In the genomic region with DNA sequence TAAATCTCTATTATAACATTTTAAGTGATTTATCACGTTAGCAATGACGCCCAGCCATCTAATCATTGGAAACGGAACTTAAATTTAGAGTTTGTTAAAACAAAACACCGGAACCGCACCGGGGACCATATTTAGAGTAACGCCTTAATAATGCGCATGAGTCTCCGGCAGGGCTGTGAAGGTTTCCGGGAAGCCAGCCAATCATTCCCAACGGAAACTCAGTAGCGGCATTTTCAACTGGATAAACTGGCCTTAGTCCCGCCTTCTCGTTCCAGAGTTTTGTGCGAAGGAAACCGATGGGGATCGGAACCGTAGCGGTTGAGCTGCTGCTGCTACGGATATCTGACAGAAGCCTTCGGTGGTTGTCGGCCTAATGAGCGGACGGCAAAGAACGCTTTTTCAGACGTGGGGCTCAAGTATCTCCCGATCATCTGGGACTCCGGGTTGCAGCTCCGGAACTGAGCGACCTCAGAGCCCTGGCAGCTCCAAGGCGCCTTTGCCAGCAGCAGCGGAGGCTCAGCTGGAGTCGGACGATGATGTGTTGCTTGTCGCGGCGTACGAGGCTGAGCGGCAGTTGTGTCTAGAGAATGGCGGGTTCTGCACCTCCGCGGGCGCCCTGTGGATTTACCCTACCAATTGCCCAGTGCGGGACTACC, we compare ENCODE assay signal across 1 cellular context.
A peak's percentile ranks its signal among the peaks of the same experiment; 100 is the strongest.
TF ChIP-seq lines count a peak whose summit lies in the region.

A gene with protein sequence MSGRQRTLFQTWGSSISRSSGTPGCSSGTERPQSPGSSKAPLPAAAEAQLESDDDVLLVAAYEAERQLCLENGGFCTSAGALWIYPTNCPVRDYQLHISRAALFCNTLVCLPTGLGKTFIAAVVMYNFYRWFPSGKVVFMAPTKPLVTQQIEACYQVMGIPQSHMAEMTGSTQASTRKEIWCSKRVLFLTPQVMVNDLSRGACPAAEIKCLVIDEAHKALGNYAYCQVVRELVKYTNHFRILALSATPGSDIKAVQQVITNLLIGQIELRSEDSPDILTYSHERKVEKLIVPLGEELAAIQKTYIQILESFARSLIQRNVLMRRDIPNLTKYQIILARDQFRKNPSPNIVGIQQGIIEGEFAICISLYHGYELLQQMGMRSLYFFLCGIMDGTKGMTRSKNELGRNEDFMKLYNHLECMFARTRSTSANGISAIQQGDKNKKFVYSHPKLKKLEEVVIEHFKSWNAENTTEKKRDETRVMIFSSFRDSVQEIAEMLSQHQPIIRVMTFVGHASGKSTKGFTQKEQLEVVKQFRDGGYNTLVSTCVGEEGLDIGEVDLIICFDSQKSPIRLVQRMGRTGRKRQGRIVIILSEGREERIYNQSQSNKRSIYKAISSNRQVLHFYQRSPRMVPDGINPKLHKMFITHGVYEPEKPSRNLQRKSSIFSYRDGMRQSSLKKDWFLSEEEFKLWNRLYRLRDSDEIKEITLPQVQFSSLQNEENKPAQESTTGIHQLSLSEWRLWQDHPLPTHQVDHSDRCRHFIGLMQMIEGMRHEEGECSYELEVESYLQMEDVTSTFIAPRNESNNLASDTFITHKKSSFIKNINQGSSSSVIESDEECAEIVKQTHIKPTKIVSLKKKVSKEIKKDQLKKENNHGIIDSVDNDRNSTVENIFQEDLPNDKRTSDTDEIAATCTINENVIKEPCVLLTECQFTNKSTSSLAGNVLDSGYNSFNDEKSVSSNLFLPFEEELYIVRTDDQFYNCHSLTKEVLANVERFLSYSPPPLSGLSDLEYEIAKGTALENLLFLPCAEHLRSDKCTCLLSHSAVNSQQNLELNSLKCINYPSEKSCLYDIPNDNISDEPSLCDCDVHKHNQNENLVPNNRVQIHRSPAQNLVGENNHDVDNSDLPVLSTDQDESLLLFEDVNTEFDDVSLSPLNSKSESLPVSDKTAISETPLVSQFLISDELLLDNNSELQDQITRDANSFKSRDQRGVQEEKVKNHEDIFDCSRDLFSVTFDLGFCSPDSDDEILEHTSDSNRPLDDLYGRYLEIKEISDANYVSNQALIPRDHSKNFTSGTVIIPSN (N-terminal part only) (plus strand): TSS at position 272 of the 656 bp plus-strand sequence. CDS start 102 bp downstream, at position 374.

TF ChIP-seq in K562, 482 proteins besides CTCF, POLR2A, EP300 and RAD21 (continued from another document and continues in another):
- TF ChIP-seq TBP (optimal IDR thresholded peaks at IDR 0.05; ENCODE audit: low read depth, low read length) (peak; percentile 67), NFIC (IDR thresholded peaks at IDR 0.05) (0 out of 2 replicates have a peak, but pooled peaks have one; percentile 9), POLR2AphosphoS5 (IDR thresholded peaks at IDR 0.05; ENCODE audit: control insufficient read depth, insufficient read depth, low read depth, low read length) (peak; percentile 52; the same call in 1 of the 2 replicates), SP2 (IDR thresholded peaks at IDR 0.05; ENCODE audit: extremely low read depth, low read depth, low read length, poor library complexity, severe bottlenecking) (peak; percentile 48), CC2D1A (IDR thresholded peaks at IDR 0.05) (0 out of 2 replicates have a peak, but pooled peaks have one; percentile 12), ZBTB17 (CRISPR knock-in tag; IDR thresholded peaks at IDR 0.05) (no peak), CBFB (CRISPR knock-in tag; IDR thresholded peaks at IDR 0.05) (no peak), GABPA (tag; conservative IDR thresholded peaks at IDR 0.05; ENCODE audit: low read depth) (peak; percentile 97), MNT (conservative IDR thresholded peaks at IDR 0.05) (peak; percentile 52 to 73), MYBL2 (IDR thresholded peaks at IDR 0.05; ENCODE audit: low read depth) (peak; percentile 43; the same call in 1 of the 2 replicates), MYBL2 (CRISPR knock-in tag; IDR thresholded peaks at IDR 0.05; ENCODE audit: borderline replicate concordance) (no peak), RBM25 (IDR thresholded peaks at IDR 0.05; ENCODE audit: low read depth, low read length, severe bottlenecking) (peak; percentile 76), CREM (IDR thresholded peaks at IDR 0.05; ENCODE audit: low read depth) (peak; percentile 46; the same call in 1 of the 2 replicates), MEIS2 (IDR thresholded peaks at IDR 0.05; ENCODE audit: partially characterized antibody) (peak; percentile 47), POLR2G (IDR thresholded peaks at IDR 0.05; ENCODE audit: low read depth, low read length) (peak; percentile 72), ZNF408 (CRISPR knock-in tag; IDR thresholded peaks at IDR 0.05; ENCODE audit: low read depth) (no peak), XRCC5 (IDR thresholded peaks at IDR 0.05; ENCODE audit: low read depth, low read length) (0 out of 2 replicates have a peak, but pooled peaks have one; percentile 16), E2F8 (IDR thresholded peaks at IDR 0.05; ENCODE audit: low read depth, partially characterized antibody) (peak; percentile 73), POLR2AphosphoS2 (IDR thresholded peaks at IDR 0.05; ENCODE audit: low read length) (no peak), MXI1 (IDR thresholded peaks at IDR 0.05; ENCODE audit: low read depth, low read length) (0 out of 2 replicates have a peak, but pooled peaks have one; percentile 20), SOX6 (IDR thresholded peaks at IDR 0.05) (peak; percentile 61; the same call in 1 of the 2 replicates), HCFC1 (IDR thresholded peaks at IDR 0.05; ENCODE audit: low read depth, low read length) (peak; percentile 66), TEAD4 (IDR thresholded peaks at IDR 0.05; ENCODE audit: low read length) (no peak), TEAD4 (CRISPR knock-in tag; IDR thresholded peaks at IDR 0.05; ENCODE audit: borderline replicate concordance) (no peak), GATA2 (CRISPR knock-in tag; IDR thresholded peaks at IDR 0.05) (no peak), SIN3B (IDR thresholded peaks at IDR 0.05; ENCODE audit: low read depth) (peak; percentile 40; the same call in 1 of the 2 replicates), ZNF23 (CRISPR knock-in tag; IDR thresholded peaks at IDR 0.05) (no peak), SUPT5H (IDR thresholded peaks at IDR 0.05) (peak; percentile 73), PHF20 (IDR thresholded peaks at IDR 0.05; ENCODE audit: partially characterized antibody) (peak; percentile 32), ASH1L (IDR thresholded peaks at IDR 0.05; ENCODE audit: borderline replicate concordance, low read depth, partially characterized antibody) (peak; percentile 47), TBL1XR1 (IDR thresholded peaks at IDR 0.05; ENCODE audit: low read length in 2 of 2) (peak; percentile 16 to 19; a peak in 2 of 4 replicates), TRIM24 (IDR thresholded peaks at IDR 0.05) (peak in 1 of 2 experiments; percentile 90; a peak in 2 of 4 replicates), SIN3A (IDR thresholded peaks at IDR 0.05; ENCODE audit: borderline replicate concordance in 2 of 2, control insufficient read depth in 1 of 2, low read depth in 2 of 2, low read length in 2 of 2) (peak in 1 of 2 experiments; percentile 63; a peak in 1 of 4 replicates), MYC (IDR thresholded peaks at IDR 0.05; ENCODE audit: low read depth, low read length) (peak; percentile 62; the same call in 1 of the 2 replicates), MYC (CRISPR knock-in tag; IDR thresholded peaks at IDR 0.05; ENCODE audit: borderline replicate concordance, low read depth) (no peak), PKNOX1 (IDR thresholded peaks at IDR 0.05) (peak; percentile 79)
- TF ChIP-seq, protein P1, sequence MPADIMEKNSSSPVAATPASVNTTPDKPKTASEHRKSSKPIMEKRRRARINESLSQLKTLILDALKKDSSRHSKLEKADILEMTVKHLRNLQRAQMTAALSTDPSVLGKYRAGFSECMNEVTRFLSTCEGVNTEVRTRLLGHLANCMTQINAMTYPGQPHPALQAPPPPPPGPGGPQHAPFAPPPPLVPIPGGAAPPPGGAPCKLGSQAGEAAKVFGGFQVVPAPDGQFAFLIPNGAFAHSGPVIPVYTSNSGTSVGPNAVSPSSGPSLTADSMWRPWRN (IDR thresholded peaks at IDR 0.05; ENCODE audit: low read depth), result no peak
- TF ChIP-seq, protein P2, sequence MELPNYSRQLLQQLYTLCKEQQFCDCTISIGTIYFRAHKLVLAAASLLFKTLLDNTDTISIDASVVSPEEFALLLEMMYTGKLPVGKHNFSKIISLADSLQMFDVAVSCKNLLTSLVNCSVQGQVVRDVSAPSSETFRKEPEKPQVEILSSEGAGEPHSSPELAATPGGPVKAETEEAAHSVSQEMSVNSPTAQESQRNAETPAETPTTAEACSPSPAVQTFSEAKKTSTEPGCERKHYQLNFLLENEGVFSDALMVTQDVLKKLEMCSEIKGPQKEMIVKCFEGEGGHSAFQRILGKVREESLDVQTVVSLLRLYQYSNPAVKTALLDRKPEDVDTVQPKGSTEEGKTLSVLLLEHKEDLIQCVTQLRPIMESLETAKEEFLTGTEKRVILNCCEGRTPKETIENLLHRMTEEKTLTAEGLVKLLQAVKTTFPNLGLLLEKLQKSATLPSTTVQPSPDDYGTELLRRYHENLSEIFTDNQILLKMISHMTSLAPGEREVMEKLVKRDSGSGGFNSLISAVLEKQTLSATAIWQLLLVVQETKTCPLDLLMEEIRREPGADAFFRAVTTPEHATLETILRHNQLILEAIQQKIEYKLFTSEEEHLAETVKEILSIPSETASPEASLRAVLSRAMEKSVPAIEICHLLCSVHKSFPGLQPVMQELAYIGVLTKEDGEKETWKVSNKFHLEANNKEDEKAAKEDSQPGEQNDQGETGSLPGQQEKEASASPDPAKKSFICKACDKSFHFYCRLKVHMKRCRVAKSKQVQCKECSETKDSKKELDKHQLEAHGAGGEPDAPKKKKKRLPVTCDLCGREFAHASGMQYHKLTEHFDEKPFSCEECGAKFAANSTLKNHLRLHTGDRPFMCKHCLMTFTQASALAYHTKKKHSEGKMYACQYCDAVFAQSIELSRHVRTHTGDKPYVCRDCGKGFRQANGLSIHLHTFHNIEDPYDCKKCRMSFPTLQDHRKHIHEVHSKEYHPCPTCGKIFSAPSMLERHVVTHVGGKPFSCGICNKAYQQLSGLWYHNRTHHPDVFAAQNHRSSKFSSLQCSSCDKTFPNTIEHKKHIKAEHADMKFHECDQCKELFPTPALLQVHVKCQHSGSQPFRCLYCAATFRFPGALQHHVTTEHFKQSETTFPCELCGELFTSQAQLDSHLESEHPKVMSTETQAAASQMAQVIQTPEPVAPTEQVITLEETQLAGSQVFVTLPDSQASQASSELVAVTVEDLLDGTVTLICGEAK (IDR thresholded peaks at IDR 0.05), result peak; percentile 98
- TF ChIP-seq, protein P2 (CRISPR knock-in tag; IDR thresholded peaks at IDR 0.05), result no peak
